1 cellular context compared by ENCODE assay signal in the genomic region with DNA sequence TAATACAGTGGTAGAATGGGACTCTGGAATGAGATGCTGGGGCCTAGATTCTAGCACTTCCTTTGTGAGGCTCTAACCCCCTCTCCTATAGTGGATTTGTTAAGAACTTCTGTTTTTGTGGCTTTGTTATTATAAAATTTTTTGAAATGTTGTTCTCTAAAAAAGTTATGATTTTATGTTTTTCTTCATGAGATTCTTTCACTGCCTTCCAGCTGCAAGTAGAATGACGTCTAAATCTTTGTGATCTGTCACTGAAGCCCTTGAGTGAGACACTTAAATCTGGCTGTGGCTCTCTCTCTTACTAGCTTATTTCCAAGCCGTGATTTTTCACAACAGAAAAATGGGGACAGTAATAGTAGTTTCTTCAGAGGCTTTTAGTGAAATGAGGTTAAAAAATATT.
TF ChIP-seq lines count a peak whose summit lies in the region.

No MANE protein-coding gene starts in this region.

TF ChIP-seq in K562, 482 proteins besides CTCF, POLR2A, EP300 and RAD21 (continued from another document):
- TF ChIP-seq ZNF318 (IDR thresholded peaks at IDR 0.05; ENCODE audit: borderline replicate concordance in 1 of 2, low read depth in 1 of 2) = no peak
